ENCODE assay signal across 39 cellular contexts in the genomic region with DNA sequence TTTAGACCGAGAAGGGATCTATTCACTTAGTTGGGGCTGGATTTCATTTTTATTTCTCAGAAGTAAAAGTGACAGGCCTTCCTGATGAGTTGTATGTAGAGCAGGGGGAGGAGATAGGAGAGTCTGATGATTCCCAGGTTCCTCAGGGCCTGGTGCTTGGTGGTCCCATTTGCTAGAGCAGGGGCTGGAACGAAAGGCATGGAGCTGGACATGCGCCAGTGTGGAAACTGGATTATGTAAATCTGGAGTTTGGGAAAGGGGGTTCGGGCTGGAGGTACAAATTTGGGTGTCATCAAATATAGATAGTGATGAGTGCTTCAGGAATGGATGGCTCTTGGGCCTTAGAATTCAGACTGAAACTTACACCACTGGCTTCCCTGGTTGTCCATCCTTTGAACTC. TPM values are rescaled to one million over a fixed set of nuclear protein-coding genes. Genes with fewer than 3 reads are reported as not detected.
"Had no signal": no experiment of that assay in that cellular context is flagged by ENCODE, and none has a peak within 500 bp of the region (broad histone marks: within the 10 kb centered on the region; RNA-seq: fewer than 3 reads in every experiment).

No MANE protein-coding gene starts in this region.

- H3K4me1 ChIP-seq: ascending aorta, breast epithelium had no signal

- H3K36me3 ChIP-seq: adrenal gland, ascending aorta, brain microvascular endothelial cell, breast epithelium, cardiac muscle cell had no signal

- H3K27me3 ChIP-seq: adrenal gland, ascending aorta, body of pancreas, brain microvascular endothelial cell, breast epithelium, cardiac muscle cell had no signal

- H3K27ac ChIP-seq: adrenal gland, ascending aorta, body of pancreas, brain microvascular endothelial cell, breast epithelium, cardiac muscle cell had no signal

- DNase-seq: activated effector memory CD4-positive, alpha-beta T cell treated with anti-CD3 and anti-CD28 coated beads, Interleukin-2, amount 50 U/mL, for 16 hours; activated effector memory CD4-positive, alpha-beta T cell treated with Interleukin-2 at 50 U/mL for 16 hours; activated gamma-delta T cell; activated gamma-delta T cell treated with Interleukin-2 at 50 U/mL for 16 hours; activated naive CD4-positive, alpha-beta T cell; activated naive CD4-positive, alpha-beta T cell treated with anti-CD3 and anti-CD28 coated beads for 36 hours; activated naive CD4-positive, alpha-beta T cell treated with anti-CD3 and anti-CD28 coated beads, Interleukin-2, amount 10 ng/mL, durations not matched to agents 7 days and 5 days; activated naive CD4-positive, alpha-beta T cell treated with anti-CD3 and anti-CD28 coated beads, Interleukin-2, amount 50 U/mL, for 16 hours; activated naive CD4-positive, alpha-beta T cell treated with Interleukin-2 at 50 U/mL for 16 hours; activated naive CD8-positive, alpha-beta T cell treated with anti-CD3 and anti-CD28 coated beads for 36 hours; activated naive CD8-positive, alpha-beta T cell treated with anti-CD3 and anti-CD28 coated beads, Interleukin-2, amount 10 ng/mL, durations not matched to agents 7 days and 5 days; activated naive CD8-positive, alpha-beta T cell treated with anti-CD3 and anti-CD28 coated beads, Interleukin-2, amount 50 U/mL, for 24 hours; activated T-cell treated with anti-CD3 and anti-CD28 coated beads, Interleukin-2, amount 50 U/mL, for 1 hour; activated T-cell treated with anti-CD3 and anti-CD28 coated beads, Interleukin-2, amount 50 U/mL, for 24 hours; activated T-cell treated with anti-CD3 and anti-CD28 coated beads, Interleukin-2, amount 50 U/mL, for 4 hours; activated T-cell treated with anti-CD3 and anti-CD28 coated beads, Interleukin-2, amount 50 U/mL, for 48 hours; activated T-cell treated with anti-CD3 and anti-CD28 coated beads, Interleukin-2, amount 50 U/mL, for 72 hours; adrenal gland; amniotic stem cell; amygdala; anterior cingulate cortex; aorta; body of pancreas; brain microvascular endothelial cell; caudate nucleus; central memory CD4-positive, alpha-beta T cell; cerebellar nuclear complex had no signal

- FAIRE-seq: astrocyte, bronchial epithelial cell had no signal

- H3K4me3 ChIP-seq: adrenal gland, ascending aorta, body of pancreas, breast epithelium, cardiac muscle cell had no signal

- ATAC-seq: activated naive CD4-positive, alpha-beta T cell treated with anti-CD3 and anti-CD28 coated beads, Interleukin-2, amount 50 U/mL, for 72 hours; activated naive CD8-positive, alpha-beta T cell treated with anti-CD3 and anti-CD28 coated beads, Interleukin-2, amount 50 U/mL, for 24 hours; activated T-cell treated with anti-CD3 and anti-CD28 coated beads, Interleukin-2, amount 50 U/mL, for 4 hours; activated T-cell treated with anti-CD3 and anti-CD28 coated beads, Interleukin-2, amount 50 U/mL, for 72 hours; activated T-helper 17 cell treated with anti-CD3 and anti-CD28 coated beads, Interleukin-2, amount 50 U/mL, for 72 hours; body of pancreas had no signal

- H3K9me3 ChIP-seq: adrenal gland, ascending aorta, body of pancreas, breast epithelium had no signal

RNA-seq across cellular contexts. Expression of gene GNLY, which starts 27.5 kb away (rescaled TPM):
- total RNA-seq: ascending aorta, astrocyte, bronchial epithelial cell, cardiac muscle cell, cerebellum, chondrocyte had no signal

RNA-seq across cellular contexts. Expression of gene ATOH8, which starts 32.1 kb away (rescaled TPM):
- total RNA-seq: activated naive CD4-positive, alpha-beta T cell treated with anti-CD3 and anti-CD28 coated beads for 36 hours; activated naive CD4-positive, alpha-beta T cell treated with anti-CD3 and anti-CD28 coated beads, Interleukin-2, amount 50 U/mL, for 72 hours; activated naive CD8-positive, alpha-beta T cell treated with anti-CD3 and anti-CD28 coated beads for 36 hours; activated naive CD8-positive, alpha-beta T cell treated with anti-CD3 and anti-CD28 coated beads, Interleukin-2, amount 10 ng/mL, durations not matched to agents 7 days and 5 days; activated T-cell treated with anti-CD3 and anti-CD28 coated beads, Interleukin-2, amount 50 U/mL, for 4 hours; activated T-cell treated with anti-CD3 and anti-CD28 coated beads, Interleukin-2, amount 50 U/mL, for 72 hours; activated T-helper 17 cell treated with anti-CD3 and anti-CD28 coated beads, Interleukin-2, amount 50 U/mL, for 72 hours had no signal

RNA-seq across cellular contexts. Expression of gene SFTPB, which starts 53.6 kb away (rescaled TPM):
- total RNA-seq: activated naive CD4-positive, alpha-beta T cell treated with anti-CD3 and anti-CD28 coated beads for 36 hours; activated naive CD4-positive, alpha-beta T cell treated with anti-CD3 and anti-CD28 coated beads, Interleukin-2, amount 50 U/mL, for 72 hours; activated naive CD8-positive, alpha-beta T cell treated with anti-CD3 and anti-CD28 coated beads for 36 hours; activated naive CD8-positive, alpha-beta T cell treated with anti-CD3 and anti-CD28 coated beads, Interleukin-2, amount 10 ng/mL, durations not matched to agents 7 days and 5 days; activated T-cell treated with anti-CD3 and anti-CD28 coated beads, Interleukin-2, amount 50 U/mL, for 72 hours; activated T-helper 1 cell treated with anti-CD3 and anti-CD28 coated beads, Interleukin-12 subunit alpha, Interleukin-12 subunit beta, Interleukin-2, Interleukin-4 antibody, amounts not matched to agents 30 ng/mL and 10 ng/mL and 1 ng/mL, durations not matched to agents 14 hours and 24 hours and 36 hours; activated T-helper 17 cell treated with anti-CD3 and anti-CD28 coated beads, Interleukin-2, amount 50 U/mL, for 72 hours; activated T-helper 2 cell treated with anti-CD3 and anti-CD28 coated beads, Interferon-gamma antibody, Interleukin-2, Interleukin-4, amounts not matched to agents 10 μg/mL and 5 μg/mL and 100 μg/mL, durations not matched to agents 14 hours and 24 hours and 36 hours; ascending aorta; astrocyte; body of pancreas; bronchial epithelial cell; cardiac muscle cell; cardiac septum; chondrocyte had no signal
